20 cellular contexts compared by ENCODE assay signal in genomic region chr6:109045423-109046012, GRCh38.
"Had no signal": no experiment of that assay in that cellular context is flagged by ENCODE, and none has a peak within 500 bp of the region (broad histone marks: within the 10 kb centered on the region; RNA-seq: fewer than 3 reads in every experiment).

No MANE protein-coding gene starts in this region.

- H3K9me3 Mint-ChIP-seq: activated CD4-positive, alpha-beta T cell treated with anti-CD3 and anti-CD28 coated beads, Interleukin-2, amount 10 ng/mL, durations not matched to agents 7 days and 5 days; activated naive CD4-positive, alpha-beta T cell treated with anti-CD3 and anti-CD28 coated beads, Interleukin-2, amount 10 ng/mL, durations not matched to agents 7 days and 5 days; activated T-cell treated with anti-CD3 and anti-CD28 coated beads, Interleukin-2, amount 50 U/mL, for 24 hours; natural killer cell treated with Interleukin-12 subunit alpha and Interleukin-12 subunit beta and Interleukin-15 and Interleukin-18, amount 100 ng/mL, for 72 hours; T-helper 2 cell treated with Interferon-gamma antibody and Interleukin-4, amounts not matched to agents 5 μg/mL and 100 μg/mL, for 36 hours had no signal

- H3K36me3 Mint-ChIP-seq: activated naive CD4-positive, alpha-beta T cell treated with anti-CD3 and anti-CD28 coated beads, Interleukin-2, amount 10 ng/mL, durations not matched to agents 7 days and 5 days; natural killer cell treated with Interleukin-12 subunit alpha and Interleukin-12 subunit beta and Interleukin-15 and Interleukin-18, amount 100 ng/mL, for 72 hours; stimulated activated effector memory CD8-positive, alpha-beta T cell treated with anti-CD3 and anti-CD28 coated beads, Interleukin-12 subunit alpha, Interleukin-12 subunit beta, amount 100 ng/mL, for 72 hours had no signal

- H3K4me3 ChIP-seq: ascending aorta, esophagus squamous epithelium, lower lobe of right lung, pancreas, smooth muscle cell, stomach, vagina had no signal

- H3K27me3 Mint-ChIP-seq: activated T-cell treated with anti-CD3 and anti-CD28 coated beads, Interleukin-2, amount 50 U/mL, for 24 hours; natural killer cell treated with Interleukin-12 subunit alpha and Interleukin-12 subunit beta and Interleukin-15 and Interleukin-18, amount 100 ng/mL, for 72 hours had no signal

- H3K9me3 ChIP-seq: ascending aorta, esophagus squamous epithelium, lower lobe of right lung, neutrophil, pancreas, stomach, vagina had no signal

- H3K4me3 Mint-ChIP-seq: activated CD4-positive, alpha-beta T cell treated with anti-CD3 and anti-CD28 coated beads, Interleukin-2, amount 10 ng/mL, durations not matched to agents 7 days and 5 days; activated CD8-positive, alpha-beta T cell treated with anti-CD3 and anti-CD28 coated beads, Interleukin-2, amount 10 ng/mL, durations not matched to agents 7 days and 5 days; activated naive CD4-positive, alpha-beta T cell treated with anti-CD3 and anti-CD28 coated beads, Interleukin-2, amount 10 ng/mL, durations not matched to agents 7 days and 5 days; activated T-cell treated with anti-CD3 and anti-CD28 coated beads, Interleukin-2, amount 50 U/mL, for 24 hours; natural killer cell treated with Interleukin-12 subunit alpha and Interleukin-12 subunit beta and Interleukin-15 and Interleukin-18, amount 100 ng/mL, for 72 hours; stimulated activated effector memory CD8-positive, alpha-beta T cell treated with anti-CD3 and anti-CD28 coated beads, Interleukin-12 subunit alpha, Interleukin-12 subunit beta, amount 100 ng/mL, for 72 hours; T-helper 2 cell treated with Interferon-gamma antibody and Interleukin-4, amounts not matched to agents 5 μg/mL and 100 μg/mL, for 36 hours had no signal

- H3K36me3 ChIP-seq: ascending aorta, esophagus squamous epithelium, lower lobe of right lung, neutrophil, pancreas, stomach, vagina had no signal

- ATAC-seq: activated CD4-positive, CD25-positive, alpha-beta regulatory T cell treated with anti-CD3 and anti-CD28 coated beads, Interleukin-2, amount 50 U/mL, for 24 hours; activated CD8-positive, alpha-beta T cell treated with anti-CD3 and anti-CD28 coated beads, Interleukin-2, amount 10 ng/mL, durations not matched to agents 7 days and 5 days; lower lobe of right lung; pancreas; sciatic nerve; stimulated activated effector memory CD8-positive, alpha-beta T cell treated with anti-CD3 and anti-CD28 coated beads, Interleukin-12 subunit alpha, Interleukin-12 subunit beta, amount 100 ng/mL, for 72 hours had no signal

- H3K4me1 Mint-ChIP-seq: activated naive CD4-positive, alpha-beta T cell treated with anti-CD3 and anti-CD28 coated beads, Interleukin-2, amount 10 ng/mL, durations not matched to agents 7 days and 5 days had no signal

- H3K27me3 ChIP-seq: ascending aorta, esophagus squamous epithelium, neutrophil, pancreas, stomach, vagina had no signal

- DNase-seq: activated CD4-positive, alpha-beta T cell treated with anti-CD3 and anti-CD28 coated beads, Interleukin-2, amount 10 ng/mL, durations not matched to agents 7 days and 5 days; activated CD8-positive, alpha-beta T cell treated with anti-CD3 and anti-CD28 coated beads, Interleukin-2, amount 10 ng/mL, durations not matched to agents 7 days and 5 days; activated naive CD4-positive, alpha-beta T cell treated with anti-CD3 and anti-CD28 coated beads, Interleukin-2, amount 10 ng/mL, durations not matched to agents 7 days and 5 days; activated T-cell treated with anti-CD3 and anti-CD28 coated beads, Interleukin-2, amount 50 U/mL, for 24 hours; effector CD4-positive, alpha-beta T cell; esophagus squamous epithelium; lower lobe of right lung; pancreas; stimulated activated CD4-positive, alpha-beta T cell treated with anti-CD3 and anti-CD28 coated beads, Interleukin-4, amount 100 ng/mL, for 24 hours; stomach; trophoblast cell had no signal

- H3K27ac Mint-ChIP-seq: activated CD4-positive, alpha-beta T cell treated with anti-CD3 and anti-CD28 coated beads, Interleukin-2, amount 10 ng/mL, durations not matched to agents 7 days and 5 days; activated CD8-positive, alpha-beta T cell treated with anti-CD3 and anti-CD28 coated beads, Interleukin-2, amount 10 ng/mL, durations not matched to agents 7 days and 5 days; activated naive CD4-positive, alpha-beta T cell treated with anti-CD3 and anti-CD28 coated beads, Interleukin-2, amount 10 ng/mL, durations not matched to agents 7 days and 5 days; activated T-cell treated with anti-CD3 and anti-CD28 coated beads, Interleukin-2, amount 50 U/mL, for 24 hours; natural killer cell treated with Interleukin-12 subunit alpha and Interleukin-12 subunit beta and Interleukin-15 and Interleukin-18, amount 100 ng/mL, for 72 hours; stimulated activated effector memory CD8-positive, alpha-beta T cell treated with anti-CD3 and anti-CD28 coated beads, Interleukin-12 subunit alpha, Interleukin-12 subunit beta, amount 100 ng/mL, for 72 hours; T-helper 2 cell treated with Interferon-gamma antibody and Interleukin-4, amounts not matched to agents 5 μg/mL and 100 μg/mL, for 36 hours had no signal

- H3K4me1 ChIP-seq: ascending aorta, pancreas had no signal
